10 cellular contexts compared by ENCODE assay signal in the genomic region with DNA sequence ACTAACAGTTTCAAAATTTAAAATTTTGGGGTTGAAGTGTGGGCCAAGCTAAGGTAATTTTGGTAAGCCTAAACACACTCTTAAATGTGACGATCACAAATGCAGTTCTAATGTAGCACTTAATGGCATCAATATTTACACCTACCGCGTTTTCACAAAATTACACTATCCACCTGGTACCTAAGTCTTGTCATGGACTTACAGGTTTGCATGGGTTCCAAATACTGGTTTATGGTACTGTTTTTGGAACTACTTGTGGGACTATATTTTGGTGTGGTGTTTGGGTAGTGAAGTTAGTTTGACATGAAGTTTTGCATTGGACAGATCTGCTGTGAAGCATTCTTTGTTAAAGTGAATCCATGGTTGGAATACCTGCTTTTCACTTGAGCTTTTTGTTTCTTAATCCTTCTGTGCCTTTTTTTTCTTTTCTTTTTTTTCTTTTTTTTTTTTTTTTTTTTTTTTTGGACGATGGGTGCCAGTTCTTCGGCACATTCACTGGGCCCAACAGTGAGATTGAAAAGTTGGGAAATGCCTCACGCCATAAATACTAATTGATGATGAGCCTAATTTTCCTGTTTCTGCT. TPM values are rescaled to one million over a fixed set of nuclear protein-coding genes. Genes with fewer than 3 reads are reported as not detected.
A peak's percentile ranks its signal among the peaks of the same experiment; 100 is the strongest.
DNase-seq lines count a peak whose midpoint lies in the region; ATAC-seq and TF ChIP-seq lines count a peak whose summit lies in the region.
"Had no signal": no experiment of that assay in that cellular context is flagged by ENCODE, and none has a peak within 500 bp of the region (broad histone marks: within the 10 kb centered on the region; RNA-seq: fewer than 3 reads in every experiment).

No MANE protein-coding gene starts in this region.

- H3K9ac ChIP-seq in SU-DHL-6 (ENCODE audit: low read length), result no peak overlapping the region

- H3K36me3 ChIP-seq in SU-DHL-6 (ENCODE audit: low read length) (peaks cover 98% of the 10 kb centered on the region), sigmoid colon (peaks cover 44 to 91% (median 79%) of the 10 kb centered on the region in 4 donors), A673 (ENCODE audit: insufficient read depth, low read length, poor library complexity, severe bottlenecking) (peaks cover 100% of the 10 kb centered on the region)

- no TSS peak for BruUV-seq in A673 (replicated peaks; lab: Mats Ljungman, UMichigan)

- H3K9me2 ChIP-seq in SU-DHL-6 (replicated peaks; ENCODE audit: insufficient read depth, low read length), result no peaks in the 10 kb centered on the region

- POLR2A ChIA-PET in A673 (lab: Charles Lee; ENCODE audit: low non-redundant PET), result interaction anchor here (1.0 kb wide), 1 partner anchor 117 kb away, joined by 4 read pairs; no protein-coding TSS in a partner anchor

- H2AFZ ChIP-seq in SU-DHL-6 (ENCODE audit: low read depth, low read length, severe bottlenecking), result no peak overlapping the region

- CTCF ChIA-PET in A673 (lab: Charles Lee), result interaction anchor here (1.0 kb wide), 1 partner anchor 196 kb away, joined by 5 read pairs; no protein-coding TSS in a partner anchor

- peak overlapping the region; percentile 97 for H3K4me3 Mint-ChIP-seq in T-helper 2 cell treated with Interferon-gamma antibody and Interleukin-4, amounts not matched to agents 5 μg/mL and 100 μg/mL, for 36 hours

- peaks cover 99% of the 10 kb centered on the region for H3F3A ChIP-seq in SU-DHL-6 (ENCODE audit: insufficient read depth)

- intact Hi-C loops in sigmoid colon (cut with DNase I), result no loop called here
- intact Hi-C loops in A673 (cut with micrococcal nuclease; ENCODE audit: unreplicated experiment), result no loop called here

- H3K4me2 ChIP-seq in SU-DHL-6 (ENCODE audit: low read depth, low read length, poor library complexity, severe bottlenecking), result peak overlapping the region; percentile 76

- no peak for TF ChIP-seq CTCF in SU-DHL-6 (IDR thresholded peaks at IDR 0.05; ENCODE audit: insufficient read depth, low read length, poor library complexity, severe bottlenecking)
- TF ChIP-seq CTCF in sigmoid colon (IDR thresholded peaks at IDR 0.05), result no peak
- TF ChIP-seq CTCF in A673 (conservative IDR thresholded peaks at IDR 0.05; ENCODE audit: low read depth, low read length), result no peak

- no peak for ATAC-seq in GM18519 (IDR thresholded peaks at IDR 0.05; ENCODE audit: low FRiP score, unreplicated experiment)

- no peak overlapping the region for H3K27ac ChIP-seq in SU-DHL-6 (ENCODE audit: low read depth, low read length)
- peak overlapping the region; percentile 95 for H3K27ac ChIP-seq in epithelial cell of prostate
- H3K27ac ChIP-seq in sigmoid colon, result peak overlapping the region; percentile 29 to 95 (median 69)
- no peak overlapping the region for H3K27ac ChIP-seq in A673 (ENCODE audit: low read depth, low read length, poor library complexity, severe bottlenecking)

- H3K9me3 ChIP-seq in SU-DHL-6 (ENCODE audit: insufficient read depth, low read length) (no peaks in the 10 kb centered on the region), sigmoid colon (no peaks in the 10 kb centered on the region), A673 (ENCODE audit: low read depth, low read length, poor library complexity, severe bottlenecking) (no peaks in the 10 kb centered on the region)

- H3K27me3 ChIP-seq in SU-DHL-6 (ENCODE audit: low read length) (no peaks in the 10 kb centered on the region), sigmoid colon (no peaks in the 10 kb centered on the region), A673 (replicated peaks; ENCODE audit: insufficient read depth, low read depth, low read length, poor library complexity) (no peaks in the 10 kb centered on the region)

- H4K20me1 ChIP-seq in SU-DHL-6 (ENCODE audit: low read depth, low read length), result peaks cover 98% of the 10 kb centered on the region

- WGBS in sigmoid colon, 2 donors, result 70 to 76% methylated on average over 6 of the region's 6 CpGs

- no peaks in the 10 kb centered on the region for H3K27me3 Mint-ChIP-seq in T-helper 2 cell treated with Interferon-gamma antibody and Interleukin-4, amounts not matched to agents 5 μg/mL and 100 μg/mL, for 36 hours (ENCODE audit: low read depth)

- no peak overlapping the region for H3K4me3 ChIP-seq in SU-DHL-6 (ENCODE audit: insufficient read depth, low read length, poor library complexity, severe bottlenecking)
- H3K4me3 ChIP-seq in sigmoid colon, result peak overlapping the region in 2 of 4 donors; percentile 23 to 71
- no peak overlapping the region for H3K4me3 ChIP-seq in A673 (ENCODE audit: low read depth, low read length, poor library complexity, severe bottlenecking)

- no peaks in the 10 kb centered on the region for H3K9me3 Mint-ChIP-seq in T-helper 2 cell treated with Interferon-gamma antibody and Interleukin-4, amounts not matched to agents 5 μg/mL and 100 μg/mL, for 36 hours

- peaks cover 62% of the 10 kb centered on the region for H3K4me1 Mint-ChIP-seq in T-helper 2 cell treated with Interferon-gamma antibody and Interleukin-4, amounts not matched to agents 5 μg/mL and 100 μg/mL, for 36 hours (ENCODE audit: low read depth)

- H3K4me1 ChIP-seq in sigmoid colon (peaks cover 0 to 92% (median 89%) of the 10 kb centered on the region in 4 donors), A673 (ENCODE audit: insufficient read depth, low read length, poor library complexity, severe bottlenecking) (peaks cover 61% of the 10 kb centered on the region)

- no peak for TF ChIP-seq EP300 in sigmoid colon (IDR thresholded peaks at IDR 0.05)

- peaks cover 100% of the 10 kb centered on the region for H3K79me2 ChIP-seq in SU-DHL-6 (ENCODE audit: insufficient read depth, low read length)

- peak overlapping the region; percentile 49 for H3K27ac Mint-ChIP-seq in T-helper 2 cell treated with Interferon-gamma antibody and Interleukin-4, amounts not matched to agents 5 μg/mL and 100 μg/mL, for 36 hours

- peaks cover 95% of the 10 kb centered on the region for H3K36me3 Mint-ChIP-seq in T-helper 2 cell treated with Interferon-gamma antibody and Interleukin-4, amounts not matched to agents 5 μg/mL and 100 μg/mL, for 36 hours (ENCODE audit: low read depth)

- no peak for DNase-seq in T-helper 2 cell treated with Interferon-gamma antibody and Interleukin-4, amounts not matched to agents 5 μg/mL and 100 μg/mL, for 36 hours (ENCODE audit: low spot score)
- no peak for DNase-seq in T-helper 2 cell
- no peak for DNase-seq in epithelial cell of prostate (ENCODE audit: low read depth, low spot score)
- no peak for DNase-seq in sigmoid colon
- DNase-seq in NCI-H2171 (lab: John Stamatoyannopoulos, UW), result no peak
- no peak for DNase-seq in A673 (ENCODE audit: low spot score)
- DNase-seq: KG1, NCI-H69 had no signal

- no peak for TF ChIP-seq POLR2A in sigmoid colon (IDR thresholded peaks at IDR 0.05)

RNA-seq across cellular contexts. Expression of a gene that starts 6.5 kb away (rescaled TPM):
- total RNA-seq in sigmoid colon (100 to 1,000 TPM; 101 to 168 (median 122) TPM), A673 (2021) (623 and 682 TPM in 2 replicates)
- 100 to 1,000 TPM; 144 to 292 (median 165) TPM for polyA plus RNA-seq in sigmoid colon

RNA-seq across cellular contexts. Expression of a gene that starts 53.4 kb away (rescaled TPM):
- total RNA-seq in sigmoid colon (10 to 100 TPM; 25.8 to 46.3 (median 33.1) TPM), A673 (2021) (21.2 and 24.2 TPM in 2 replicates)
- polyA plus RNA-seq in sigmoid colon, result 10 to 100 TPM; 33.6 to 47.8 (median 42.1) TPM

Comparison
In these comparisons a context has a peak if more than half of its experiments do, and no peak if none do; other contexts are left out.
1. H3K27ac ChIP-seq: peak in epithelial cell of prostate (single experiment) and sigmoid colon (4 of 4); none in SU-DHL-6 (single experiment) and A673 (single experiment).